ENCODE assay signal across 17 cellular contexts in genomic region chr2:10129490-10129889, GRCh38. TPM values are rescaled to one million over a fixed set of nuclear protein-coding genes. Genes with fewer than 3 reads are reported as not detected.
DNase-seq lines count a peak whose midpoint lies in the region; ATAC-seq, FAIRE-seq and TF ChIP-seq lines count a peak whose summit lies in the region.
"Had no signal": no experiment of that assay in that cellular context is flagged by ENCODE, and none has a peak within 500 bp of the region (broad histone marks: within the 10 kb centered on the region; RNA-seq: fewer than 3 reads in every experiment).

No MANE protein-coding gene starts in this region.

- H3K36me3 Mint-ChIP-seq in activated CD8-positive, alpha-beta memory T cell treated with anti-CD3 and anti-CD28 coated beads, Interleukin-2, amount 10 ng/mL, durations not matched to agents 7 days and 5 days, result peaks cover 78% of the 10 kb centered on the region

- intact Hi-C loops in OCI-LY7 (cut with micrococcal nuclease; ENCODE audit: unreplicated experiment), result no loop called here
- intact Hi-C loops in pancreas (cut with DNase I), result loop anchor here in 1 of 3 donors (10.0 kb wide), 1 partner anchor 545 kb away; no protein-coding TSS in a partner anchor

- no peaks in the 10 kb centered on the region for H3K27me3 Mint-ChIP-seq in activated CD8-positive, alpha-beta memory T cell treated with anti-CD3 and anti-CD28 coated beads, Interleukin-2, amount 10 ng/mL, durations not matched to agents 7 days and 5 days

- no TSS peak for BruUV-seq in OCI-LY7 (replicated peaks; lab: Mats Ljungman, UMichigan)

- peaks cover 50% of the 10 kb centered on the region for H3K79me2 ChIP-seq in DOHH2 (ENCODE audit: control insufficient read depth, low read length)
- peaks cover 74% of the 10 kb centered on the region for H3K79me2 ChIP-seq in OCI-LY7 (ENCODE audit: insufficient read depth, low read depth, low read length)

- peak overlapping the region; percentile 81 for H3K4me2 ChIP-seq in DOHH2 (ENCODE audit: low read length)
- H3K4me2 ChIP-seq in OCI-LY7 (ENCODE audit: low read length), result peak overlapping the region; percentile 84

- TF ChIP-seq CTCF in DOHH2 (IDR thresholded peaks at IDR 0.05; ENCODE audit: low read depth, low read length, poor library complexity, severe bottlenecking) (no peak), OCI-LY7 (conservative IDR thresholded peaks at IDR 0.05; ENCODE audit: low read length) (no peak), pancreas (IDR thresholded peaks at IDR 0.05) (no peak)

- H3K36me3 ChIP-seq in DOHH2 (ENCODE audit: control insufficient read depth, low read length) (peaks cover 94% of the 10 kb centered on the region), OCI-LY7 (ENCODE audit: insufficient read depth, low read length) (peaks cover 98% of the 10 kb centered on the region), pancreas (no peaks in the 10 kb centered on the region)

- H3F3A ChIP-seq in DOHH2 (ENCODE audit: control insufficient read depth, insufficient read depth), result peaks cover 81% of the 10 kb centered on the region

- H3K4me1 ChIP-seq in DOHH2 (ENCODE audit: control insufficient read depth, low read length) (peaks cover 51% of the 10 kb centered on the region), OCI-LY7 (ENCODE audit: insufficient read depth, low read length, poor library complexity, severe bottlenecking) (peaks cover 74% of the 10 kb centered on the region), pancreas (peaks cover 4 to 5% (median 4%) of the 10 kb centered on the region in 3 donors)

- H3K27ac Mint-ChIP-seq in activated CD8-positive, alpha-beta memory T cell treated with anti-CD3 and anti-CD28 coated beads, Interleukin-2, amount 10 ng/mL, durations not matched to agents 7 days and 5 days, result no peak overlapping the region

- POLR2A ChIA-PET in OCI-LY7 (lab: Charles Lee), result interaction anchor here (0.6 to 2.2 kb wide), 3 partner anchors 10 to 504 kb away, joined by 4 to 6 read pairs (median 4); no protein-coding TSS in a partner anchor

- FAIRE-seq in urothelium cell line (lab: Jason Lieb, UNC) (peak; percentile 13), pancreas (lab: Jason Lieb, UNC) (no peak)
- FAIRE-seq: GM18507, RCC 7860 had no signal

- peaks cover 36% of the 10 kb centered on the region for H4K20me1 ChIP-seq in DOHH2 (ENCODE audit: control insufficient read depth, insufficient read depth, low read depth, low read length)
- peaks cover 58% of the 10 kb centered on the region for H4K20me1 ChIP-seq in OCI-LY7 (ENCODE audit: insufficient read depth, low read length)

- H3K9me2 ChIP-seq in DOHH2 (replicated peaks; ENCODE audit: control insufficient read depth, low read length) (no peaks in the 10 kb centered on the region), OCI-LY7 (ENCODE audit: insufficient read depth, low read length) (no peaks in the 10 kb centered on the region)

- H3K27ac ChIP-seq in DOHH2 (ENCODE audit: low read depth, low read length) (no peak overlapping the region), OCI-LY7 (ENCODE audit: low read depth, low read length, poor library complexity, severe bottlenecking) (no peak overlapping the region), pancreas (no peak overlapping the region)

- WGBS in pancreas, 2 donors, result 57 to 59% methylated on average over 3 of the region's 3 CpGs

- no peak overlapping the region for H2AFZ ChIP-seq in OCI-LY7 (ENCODE audit: low read length)

- H3K4me3 ChIP-seq in DOHH2 (ENCODE audit: low read length), result no peak overlapping the region
- peak overlapping the region; percentile 81 for H3K4me3 ChIP-seq in OCI-LY7 (ENCODE audit: low read depth, low read length, poor library complexity, severe bottlenecking)
- H3K4me3 ChIP-seq in pancreas, result no peak overlapping the region

- H3K27me3 ChIP-seq in DOHH2 (ENCODE audit: control insufficient read depth, low read length), result no peaks in the 10 kb centered on the region
- no peaks in the 10 kb centered on the region for H3K27me3 ChIP-seq in pancreas

- DNase-seq in activated CD8-positive, alpha-beta memory T cell treated with anti-CD3 and anti-CD28 coated beads, Interleukin-2, amount 10 ng/mL, durations not matched to agents 7 days and 5 days, result no peak
- DNase-seq in activated CD8-positive, alpha-beta memory T cell treated with anti-CD3 and anti-CD28 coated beads, Interleukin-2, amount 50 U/mL, for 4 hours, result no peak
- DNase-seq in OCI-LY7 (ENCODE audit: low spot score) (no peak), urothelium cell line (ENCODE audit: low spot score) (no peak), pancreas (no peak)
- DNase-seq: C1 segment of cervical spinal cord, DMS153, H7, Kasumi-1, NCI-H2107, NCI-H69, SHP77 had no signal

- H3K9me3 Mint-ChIP-seq in activated CD8-positive, alpha-beta memory T cell treated with anti-CD3 and anti-CD28 coated beads, Interleukin-2, amount 10 ng/mL, durations not matched to agents 7 days and 5 days (ENCODE audit: low read depth), result no peaks in the 10 kb centered on the region

- H3K9me3 ChIP-seq in DOHH2 (ENCODE audit: control insufficient read depth, insufficient read depth, low read length), result no peaks in the 10 kb centered on the region
- H3K9me3 ChIP-seq in OCI-LY7 (ENCODE audit: low read length), result no peaks in the 10 kb centered on the region
- no peaks in the 10 kb centered on the region for H3K9me3 ChIP-seq in pancreas

- ATAC-seq in activated CD8-positive, alpha-beta memory T cell treated with anti-CD3 and anti-CD28 coated beads, Interleukin-2, amount 10 ng/mL, durations not matched to agents 7 days and 5 days, result no peak
- ATAC-seq in HG03175 (IDR thresholded peaks at IDR 0.05; ENCODE audit: unreplicated experiment) (no peak), pancreas (no peak)
- ATAC-seq: HepG2 had no signal

- CTCF ChIA-PET in activated CD8-positive, alpha-beta memory T cell treated with anti-CD3 and anti-CD28 coated beads, Interleukin-2, amount 10 ng/mL, durations not matched to agents 7 days and 5 days (lab: Charles Lee), result interaction anchor here (1.0 to 7.9 kb wide), 3 partner anchors 57 to 525 kb away, joined by 3 to 86 read pairs (median 4); no protein-coding TSS in a partner anchor
- CTCF ChIA-PET in OCI-LY7 (lab: Charles Lee; ENCODE audit: unreplicated experiment), result interaction anchor here (0.5 kb wide), 1 partner anchor 172 kb away, joined by 5 read pairs; no protein-coding TSS in a partner anchor

- peak overlapping the region; percentile 29 for H3K4me3 Mint-ChIP-seq in activated CD8-positive, alpha-beta memory T cell treated with anti-CD3 and anti-CD28 coated beads, Interleukin-2, amount 10 ng/mL, durations not matched to agents 7 days and 5 days

- peaks cover 72% of the 10 kb centered on the region for H3K4me1 Mint-ChIP-seq in activated CD8-positive, alpha-beta memory T cell treated with anti-CD3 and anti-CD28 coated beads, Interleukin-2, amount 10 ng/mL, durations not matched to agents 7 days and 5 days

RNA-seq across cellular contexts. Expression of gene RRM2, which starts 7.0 kb away (rescaled TPM):
- 100 to 1,000 TPM; 506 to 648 TPM for total RNA-seq in activated CD8-positive, alpha-beta memory T cell treated with anti-CD3 and anti-CD28 coated beads, Interleukin-2, amount 10 ng/mL, durations not matched to agents 7 days and 5 days
- total RNA-seq in OCI-LY7 (2014; rRNA removed; shearing (Covaris generic)), result 181 and 222 TPM in 2 replicates
- total RNA-seq in OCI-LY7 (2022) (313 and 324 TPM in 2 replicates), pancreas (1 to 10 TPM in 4 of 6 donors, under 1 TPM in 2; 0.24 to 3.0 (median 2.1) TPM)
- polyA plus RNA-seq in pancreas, result under 1 TPM; 0.16 to 0.27 TPM

RNA-seq across cellular contexts. Expression of gene CYS1, which starts 49.3 kb away (rescaled TPM):
- total RNA-seq in activated CD8-positive, alpha-beta memory T cell treated with anti-CD3 and anti-CD28 coated beads, Interleukin-2, amount 10 ng/mL, durations not matched to agents 7 days and 5 days, result under 1 TPM in 1 of 2 experiments, not detected in 1; 0.75 TPM
- total RNA-seq in OCI-LY7 (2014; rRNA removed; shearing (Covaris generic)), result not detected in 2 replicates
- total RNA-seq in OCI-LY7 (2022) (0.17 and 0.68 TPM in 2 replicates), pancreas (10 to 100 TPM; 19.4 to 27.9 (median 21.7) TPM)
- 10 to 100 TPM; 18.9 to 51.3 TPM for polyA plus RNA-seq in pancreas
- total RNA-seq: HepG2 had no signal

Comparison
In these comparisons a context has a peak if more than half of its experiments do, and no peak if none do; other contexts are left out.
1. RNA of gene RRM2, which starts 7.0 kb away (total RNA-seq): 506 to 648 TPM in activated CD8-positive, alpha-beta memory T cell treated with anti-CD3 and anti-CD28 coated beads, Interleukin-2, amount 10 ng/mL, durations not matched to agents 7 days and 5 days and 181 to 324 TPM in OCI-LY7; 0.24 to 3.0 TPM in pancreas; every median in the first group is over 10 times any median in the second.
2. RNA of gene CYS1, which starts 49.3 kb away (total RNA-seq): 19.4 to 27.9 TPM in pancreas; 0.75 TPM in activated CD8-positive, alpha-beta memory T cell treated with anti-CD3 and anti-CD28 coated beads, Interleukin-2, amount 10 ng/mL, durations not matched to agents 7 days and 5 days and 0.17 to 0.68 TPM in OCI-LY7; every median in the first group is over 10 times any median in the second.